29 cellular contexts compared by ENCODE assay signal in genomic region chr6:129653229-129653628, GRCh38.
"Had no signal": no experiment of that assay in that cellular context is flagged by ENCODE, and none has a peak within 500 bp of the region (broad histone marks: within the 10 kb centered on the region; RNA-seq: fewer than 3 reads in every experiment).

No MANE protein-coding gene starts in this region.

- H3K4me3 ChIP-seq: colonic mucosa, dorsolateral prefrontal cortex, gastrocnemius medialis, prostate gland, sigmoid colon, upper lobe of left lung, vagina had no signal

- H3K27ac ChIP-seq: colonic mucosa, dorsolateral prefrontal cortex, gastrocnemius medialis, prostate gland, sigmoid colon, vagina, VCaP had no signal

- DNase-seq: activated CD4-positive, alpha-beta T cell treated with anti-CD3 and anti-CD28 coated beads for 4 hours; activated CD4-positive, alpha-beta T cell treated with anti-CD3 and anti-CD28 coated beads, Interleukin-2, amount 50 U/mL, for 4 hours; activated effector memory CD4-positive, alpha-beta T cell treated with Interleukin-2 at 50 U/mL for 16 hours; activated naive CD4-positive, alpha-beta T cell treated with Interleukin-2 at 50 U/mL for 16 hours; anterior cingulate cortex; colonic mucosa; dorsolateral prefrontal cortex; effector memory CD4-positive, alpha-beta T cell; erythroblast; gastrocnemius medialis; glutamatergic neuron; left ventricle myocardium superior; midbrain; naive thymus-derived CD8-positive, alpha-beta T cell; retina; sigmoid colon; small intestine; stimulated activated CD4-positive, alpha-beta T cell treated with anti-CD3 and anti-CD28 coated beads, Interleukin-4, amount 100 ng/mL, for 4 hours; stimulated activated CD8-positive, alpha-beta memory T cell treated with anti-CD3 and anti-CD28 coated beads, Interleukin-4, amount 100 ng/mL, for 48 hours; stimulated activated naive CD8-positive, alpha-beta T cell treated with anti-CD3 and anti-CD28 coated beads, Interleukin-15, amount 100 ng/mL, for 72 hours; substantia nigra; T-helper 9 cell; upper lobe of left lung had no signal

- FAIRE-seq: islet of Langerhans, small intestine, TTC549 had no signal

- H3K27me3 ChIP-seq: colonic mucosa, dorsolateral prefrontal cortex, gastrocnemius medialis, sigmoid colon, upper lobe of left lung, vagina had no signal

- ATAC-seq: gastrocnemius medialis; left ventricle myocardium superior; naive thymus-derived CD8-positive, alpha-beta T cell; stimulated activated memory B cell treated with anti-CD40 and anti-IgM and Interleukin-4, amounts not matched to agents 10 μg/mL and 1 μg/mL and 100 μg/mL, for 72 hours; stimulated activated naive CD8-positive, alpha-beta T cell treated with anti-CD3 and anti-CD28 coated beads, Interleukin-15, amount 100 ng/mL, for 72 hours had no signal

- H3K9me3 ChIP-seq: colonic mucosa, gastrocnemius medialis, prostate gland, sigmoid colon, upper lobe of left lung, vagina had no signal

- H3K4me1 ChIP-seq: colonic mucosa, prostate gland, sigmoid colon, vagina had no signal

- H3K36me3 ChIP-seq: colonic mucosa, gastrocnemius medialis, prostate gland, sigmoid colon, upper lobe of left lung, vagina had no signal
